8 cellular contexts compared by ENCODE assay signal in genomic region chr19:8209111-8209964, GRCh38. TPM values are rescaled to one million over a fixed set of nuclear protein-coding genes. Genes with fewer than 3 reads are reported as not detected.
DNase-seq lines count a peak whose midpoint lies in the region; ATAC-seq, FAIRE-seq and TF ChIP-seq lines count a peak whose summit lies in the region.

CERS4 (plus strand) TSS chr19:8209370; CDS start chr19:8251077, 41,707 bp downstream.

- peaks cover 15% of the 10 kb centered on the region for H3K36me3 Mint-ChIP-seq in CD8-positive, alpha-beta T cell

- peaks cover 22% of the 10 kb centered on the region for H3K4me1 ChIP-seq in CD8-positive, alpha-beta T cell (ENCODE audit: insufficient read depth, low read length)
- peaks cover 41% of the 10 kb centered on the region for H3K4me1 ChIP-seq in HUES6 (ENCODE audit: control insufficient read depth, insufficient read depth, low read length)
- peaks cover 24% of the 10 kb centered on the region for H3K4me1 ChIP-seq in hepatocyte (ENCODE audit: insufficient read depth)

- peak within 1 kb of the TSS; percentile 75 for H3K4me3 ChIP-seq in CD8-positive, alpha-beta T cell (ENCODE audit: low read depth, low read length)
- H3K4me3 ChIP-seq in HUES6 (ENCODE audit: low read depth, low read length) (peak within 1 kb of the TSS; percentile 98), hepatocyte (peak within 1 kb of the TSS; percentile 89)

- H4K20me1 ChIP-seq in hepatocyte (ENCODE audit: insufficient read depth, poor library complexity, severe bottlenecking): peaks cover 35% of the 10 kb centered on the region

- H3K27ac ChIP-seq in CD8-positive, alpha-beta T cell (ENCODE audit: low read depth, low read length): peak within 1 kb of the TSS; percentile 51
- H3K27ac ChIP-seq in HUES6 (ENCODE audit: low read depth, low read length) (peak within 1 kb of the TSS; percentile 98), angular gyrus (ENCODE audit: low read depth, low read length) (peak within 1 kb of the TSS; percentile 94), hepatocyte (peak within 1 kb of the TSS; percentile 97)

- H3K4me3 Mint-ChIP-seq in CD8-positive, alpha-beta T cell: peak within 1 kb of the TSS; percentile 85

- H3K9ac ChIP-seq in HUES6 (ENCODE audit: low read length): peak within 1 kb of the TSS; percentile 94

- H3K9me2 ChIP-seq in hepatocyte (replicated peaks; ENCODE audit: insufficient read depth): no peaks in the 10 kb centered on the region

- TF ChIP-seq CTCF in CD8-positive, alpha-beta T cell (IDR thresholded peaks at IDR 0.05): no peak
- no peak for TF ChIP-seq CTCF in hepatocyte (IDR thresholded peaks at IDR 0.05; ENCODE audit: poor library complexity)

- peak within 1 kb of the TSS; percentile 83 for H2AFZ ChIP-seq in hepatocyte

- no peaks in the 10 kb centered on the region for H3K9me3 ChIP-seq in CD8-positive, alpha-beta T cell (ENCODE audit: low read length)
- H3K9me3 ChIP-seq in HUES6 (ENCODE audit: control insufficient read depth, insufficient read depth, low read depth, low read length): no peaks in the 10 kb centered on the region
- no peaks in the 10 kb centered on the region for H3K9me3 ChIP-seq in hepatocyte (ENCODE audit: low read depth)

- peaks cover 48% of the 10 kb centered on the region for H3K79me2 ChIP-seq in hepatocyte

- no peak for FAIRE-seq in urothelium cell line (lab: Jason Lieb, UNC)

- ATAC-seq in CD8-positive, alpha-beta T cell: peak; percentile 85
- peak; percentile 65 for ATAC-seq in GM19455 (IDR thresholded peaks at IDR 0.05; ENCODE audit: unreplicated experiment)

- peak; percentile 60 to 86 (median 79) for DNase-seq in CD8-positive, alpha-beta T cell
- DNase-seq in hepatocyte (ENCODE audit: low spot score) (peak; percentile 96), renal cortical epithelial cell (ENCODE audit: low read depth) (no peak), urothelium cell line (ENCODE audit: low spot score) (peak; percentile 87)

- peaks cover 30% of the 10 kb centered on the region for H3K4me1 Mint-ChIP-seq in CD8-positive, alpha-beta T cell (ENCODE audit: low read depth)

- no peaks in the 10 kb centered on the region for H3K9me3 Mint-ChIP-seq in CD8-positive, alpha-beta T cell

- POLR2A ChIA-PET in CD8-positive, alpha-beta T cell (lab: Charles Lee): interaction anchor here (0.7 to 1.6 kb wide), 5 partner anchors 12 to 235 kb away, joined by 3 to 6 read pairs (median 3); partner anchors contain the start of genes NDUFA7 and RPS28

- peak within 1 kb of the TSS; percentile 94 for H3K4me2 ChIP-seq in hepatocyte

- intact Hi-C loops in CD8-positive, alpha-beta T cell (cut with DNase I, micrococcal nuclease): loop anchor here (1.0 to 2.0 kb wide), 7 partner anchors 15 to 266 kb away; partner anchors contain the start of genes ELAVL1 (in 1 of the 2), NDUFA7 (in 1 of the 2), RPS28 (in 1 of the 2) and TIMM44 (in 1 of the 2)
- intact Hi-C loops in T-helper 2 cell treated with Interferon-gamma antibody and Interleukin-4, amounts not matched to agents 100 ng/mL and 5 ng/mL, for 36 hours (cut with micrococcal nuclease): loop anchor here (1.0 kb wide), 1 partner anchor 15 kb away; no protein-coding TSS in a partner anchor

- peak within 1 kb of the TSS; percentile 87 for H3K27ac Mint-ChIP-seq in CD8-positive, alpha-beta T cell

- H3K27me3 Mint-ChIP-seq in CD8-positive, alpha-beta T cell (ENCODE audit: low read depth): no peaks in the 10 kb centered on the region

- H3K27me3 ChIP-seq in CD8-positive, alpha-beta T cell (ENCODE audit: insufficient read depth, low read length): no peaks in the 10 kb centered on the region
- no peaks in the 10 kb centered on the region for H3K27me3 ChIP-seq in HUES6 (ENCODE audit: control insufficient read depth, insufficient read depth, low read length)
- no peaks in the 10 kb centered on the region for H3K27me3 ChIP-seq in hepatocyte

- CTCF ChIA-PET in CD8-positive, alpha-beta T cell (lab: Charles Lee): interaction anchor here (0.9 kb wide), 1 partner anchor 33 kb away, joined by 3 read pairs; no protein-coding TSS in a partner anchor

- WGBS in hepatocyte (ENCODE audit: low lambda C conversion rate, missing lambda C conversion rate): 2% methylated on average over 35 of the region's 98 CpGs

- no peaks in the 10 kb centered on the region for H3K36me3 ChIP-seq in CD8-positive, alpha-beta T cell (ENCODE audit: insufficient read depth, low read length)
- H3K36me3 ChIP-seq in HUES6 (ENCODE audit: control insufficient read depth, insufficient read depth, low read length): peaks cover 24% of the 10 kb centered on the region
- H3K36me3 ChIP-seq in hepatocyte (replicated peaks; ENCODE audit: insufficient read depth, low read depth): no peaks in the 10 kb centered on the region

RNA-seq across cellular contexts. Expression of gene CERS4, which starts in this region (rescaled TPM):
- 1 to 10 TPM; 6.9 to 7.2 TPM for total RNA-seq in CD8-positive, alpha-beta T cell
- 18.6 and 22.2 TPM in 2 replicates for total RNA-seq in T-helper 2 cell treated with Interferon-gamma antibody and Interleukin-4, amounts not matched to agents 100 ng/mL and 5 ng/mL, for 36 hours
- 79.6 and 82.6 TPM in 2 replicates for total RNA-seq in hepatocyte
- 69.2 and 86.0 TPM in 2 replicates for polyA plus RNA-seq in hepatocyte
- 16.8 and 18.2 TPM in 2 replicates for total RNA-seq in renal cortical epithelial cell
